8 cellular contexts compared by ENCODE assay signal in genomic region chr6:2931970-2932748, GRCh38. TPM values are rescaled to one million over a fixed set of nuclear protein-coding genes. Genes with fewer than 3 reads are reported as not detected.
A peak's percentile ranks its signal among the peaks of the same experiment; 100 is the strongest.
DNase-seq lines count a peak whose midpoint lies in the region; ATAC-seq, FAIRE-seq and TF ChIP-seq lines count a peak whose summit lies in the region.

No MANE protein-coding gene starts in this region.

- H2AFZ ChIP-seq in endothelial cell of umbilical vein (ENCODE audit: low read depth, low read length), result no peak overlapping the region

- no peaks in the 10 kb centered on the region for H4K20me1 ChIP-seq in endothelial cell of umbilical vein (replicated peaks; ENCODE audit: control insufficient read depth, extremely low read depth, insufficient read depth, low read length)

- H3K36me3 ChIP-seq in CD4-positive, CD25-positive, alpha-beta regulatory T cell (ENCODE audit: control insufficient read depth, insufficient read depth, low read length), result no peaks in the 10 kb centered on the region
- no peaks in the 10 kb centered on the region for H3K36me3 ChIP-seq in endothelial cell of umbilical vein (ENCODE audit: control insufficient read depth in 2 of 2, extremely low read depth in 1 of 2, insufficient read depth in 2 of 2, low read length in 2 of 2)

- peaks cover 15 to 27% (median 17%) of the 10 kb centered on the region in 4 donors for H3K4me1 Mint-ChIP-seq in CD4-positive, CD25-positive, alpha-beta regulatory T cell
- H3K4me1 Mint-ChIP-seq in activated CD8-positive, alpha-beta memory T cell treated with anti-CD3 and anti-CD28 coated beads, Interleukin-2, amount 10 ng/mL, durations not matched to agents 7 days and 5 days, result peaks cover 20% of the 10 kb centered on the region

- peaks cover 0 to 4% of the 10 kb centered on the region in 2 experiments for H3K9me3 ChIP-seq in CD4-positive, CD25-positive, alpha-beta regulatory T cell (ENCODE audit: control insufficient read depth in 2 of 2, low read length in 2 of 2)
- no peaks in the 10 kb centered on the region for H3K9me3 ChIP-seq in endothelial cell of umbilical vein (replicated peaks; ENCODE audit: control insufficient read depth, insufficient read depth, low read length)

- no peak overlapping the region for H3K9ac ChIP-seq in endothelial cell of umbilical vein (replicated peaks; ENCODE audit: extremely low read depth, insufficient read depth, low read length)

- peak; percentile 91 to 94 for ATAC-seq in CD4-positive, CD25-positive, alpha-beta regulatory T cell (ENCODE audit: low read depth in 2 of 2)
- ATAC-seq in GM19463 (IDR thresholded peaks at IDR 0.05; ENCODE audit: unreplicated experiment), result peak; percentile 83
- ATAC-seq in activated CD8-positive, alpha-beta memory T cell treated with anti-CD3 and anti-CD28 coated beads, Interleukin-2, amount 10 ng/mL, durations not matched to agents 7 days and 5 days, result peak; percentile 91

- no peak overlapping the region for H3K27ac ChIP-seq in CD4-positive, CD25-positive, alpha-beta regulatory T cell (ENCODE audit: insufficient read depth, low read length, poor library complexity, severe bottlenecking)
- no peak overlapping the region for H3K27ac ChIP-seq in endothelial cell of umbilical vein (ENCODE audit: insufficient read depth, low read depth, low read length)

- intact Hi-C loops in endothelial cell of umbilical vein (cut with micrococcal nuclease), result loop anchor here (1.0 to 2.0 kb wide), 4 partner anchors 77 to 194 kb away; no protein-coding TSS in a partner anchor

- no peak for TF ChIP-seq POLR2A in endothelial cell of umbilical vein (IDR thresholded peaks at IDR 0.05; ENCODE audit: low read depth, low read length)

- peaks cover 11% of the 10 kb centered on the region for H3K4me1 ChIP-seq in CD4-positive, CD25-positive, alpha-beta regulatory T cell (ENCODE audit: control insufficient read depth, insufficient read depth, low read length, poor library complexity, severe bottlenecking)
- H3K4me1 ChIP-seq in endothelial cell of umbilical vein (ENCODE audit: control insufficient read depth, extremely low read depth, insufficient read depth, low read length), result peaks cover 2% of the 10 kb centered on the region

- DNase-seq in CD4-positive, CD25-positive, alpha-beta regulatory T cell, result peak; percentile 73 to 89 (median 83)
- DNase-seq in HTR-8/SVneo (ENCODE audit: insufficient read length, low spot score) (peak; percentile 89), NOMO-1 treated with dmso at 0.1 percent for 144 hours (lab: John Stamatoyannopoulos, UW; ENCODE audit: unreplicated experiment) (peak; percentile 50), endothelial cell of umbilical vein (ENCODE audit: low read depth, low spot score) (peak; percentile 84), mucosa of gallbladder (ENCODE audit: low spot score) (peak; percentile 92)
- peak; percentile 92 for DNase-seq in activated CD8-positive, alpha-beta memory T cell treated with anti-CD3 and anti-CD28 coated beads, Interleukin-2, amount 10 ng/mL, durations not matched to agents 7 days and 5 days
- peak; percentile 74 to 82 for DNase-seq in stimulated activated CD8-positive, alpha-beta memory T cell treated with anti-CD3 and anti-CD28 coated beads, Interleukin-4, amount 100 ng/mL, for 4 hours (ENCODE audit: low read depth in 2 of 2, low spot score in 1 of 2)

- H3K4me3 Mint-ChIP-seq in CD4-positive, CD25-positive, alpha-beta regulatory T cell, result peak overlapping the region in 2 of 4 donors; percentile 55 to 61
- H3K4me3 Mint-ChIP-seq in activated CD8-positive, alpha-beta memory T cell treated with anti-CD3 and anti-CD28 coated beads, Interleukin-2, amount 10 ng/mL, durations not matched to agents 7 days and 5 days, result no peak overlapping the region

- no TSS peak for BruUV-seq in endothelial cell of umbilical vein (replicated peaks; lab: Mats Ljungman, UMichigan)

- dilution Hi-C loops in endothelial cell of umbilical vein (cut with MboI; ENCODE audit: extremely low pct_ligation_motif_present, low sequenced_read_pairs), result no loop called here

- peak; percentile 58 for FAIRE-seq in HTR-8/SVneo (lab: Jason Lieb, UNC)
- peak; percentile 91 for FAIRE-seq in endothelial cell of umbilical vein (lab: Jason Lieb, UNC)

- peak overlapping the region; percentile 33 to 87 (median 39) for H3K27ac Mint-ChIP-seq in CD4-positive, CD25-positive, alpha-beta regulatory T cell
- H3K27ac Mint-ChIP-seq in activated CD8-positive, alpha-beta memory T cell treated with anti-CD3 and anti-CD28 coated beads, Interleukin-2, amount 10 ng/mL, durations not matched to agents 7 days and 5 days, result peak overlapping the region; percentile 48

- no peak overlapping the region for H3K4me2 ChIP-seq in endothelial cell of umbilical vein (ENCODE audit: insufficient read depth, low read length)

- POLR2A ChIA-PET in endothelial cell of umbilical vein (lab: Charles Lee), result interaction anchor here (1.0 kb wide), 1 partner anchor 58 kb away, joined by 3 read pairs; no protein-coding TSS in a partner anchor

- no peaks in the 10 kb centered on the region for H3K79me2 ChIP-seq in endothelial cell of umbilical vein (ENCODE audit: control insufficient read depth, insufficient read depth, low read length)

- CTCF ChIA-PET in activated CD8-positive, alpha-beta memory T cell treated with anti-CD3 and anti-CD28 coated beads, Interleukin-2, amount 10 ng/mL, durations not matched to agents 7 days and 5 days (lab: Charles Lee), result interaction anchor here (0.6 to 9.9 kb wide), 35 partner anchors 8 to 182 kb away, joined by 3 to 115 read pairs (median 4); partner anchors contain the start of genes SERPINB1 and SERPINB6
- CTCF ChIA-PET in endothelial cell of umbilical vein (lab: Charles Lee), result interaction anchor here (0.6 to 5.0 kb wide), 32 partner anchors 9 to 194 kb away, joined by 3 to 185 read pairs (median 5); partner anchors contain the start of genes MYLK4 and SERPINB1

- no peaks in the 10 kb centered on the region for H3K36me3 Mint-ChIP-seq in CD4-positive, CD25-positive, alpha-beta regulatory T cell
- H3K36me3 Mint-ChIP-seq in activated CD8-positive, alpha-beta memory T cell treated with anti-CD3 and anti-CD28 coated beads, Interleukin-2, amount 10 ng/mL, durations not matched to agents 7 days and 5 days, result peaks cover 17% of the 10 kb centered on the region

- peaks cover 25% of the 10 kb centered on the region for H3K27me3 Mint-ChIP-seq in CD4-positive, CD25-positive, alpha-beta regulatory T cell
- peaks cover 7% of the 10 kb centered on the region for H3K27me3 Mint-ChIP-seq in activated CD8-positive, alpha-beta memory T cell treated with anti-CD3 and anti-CD28 coated beads, Interleukin-2, amount 10 ng/mL, durations not matched to agents 7 days and 5 days

- H3K27me3 ChIP-seq in CD4-positive, CD25-positive, alpha-beta regulatory T cell (ENCODE audit: control insufficient read depth, insufficient read depth, low read length), result no peaks in the 10 kb centered on the region
- H3K27me3 ChIP-seq in endothelial cell of umbilical vein (ENCODE audit: control insufficient read depth in 2 of 2, insufficient read depth in 2 of 2, low read length in 2 of 2), result no peaks in the 10 kb centered on the region

- no peaks in the 10 kb centered on the region for H3K9me1 ChIP-seq in endothelial cell of umbilical vein (replicated peaks; ENCODE audit: control insufficient read depth, extremely low read depth, insufficient read depth, low read length)

- H3K9me3 Mint-ChIP-seq in CD4-positive, CD25-positive, alpha-beta regulatory T cell, result peaks cover 0 to 12% (median 4%) of the 10 kb centered on the region in 7 donors
- peaks cover 8% of the 10 kb centered on the region for H3K9me3 Mint-ChIP-seq in activated CD8-positive, alpha-beta memory T cell treated with anti-CD3 and anti-CD28 coated beads, Interleukin-2, amount 10 ng/mL, durations not matched to agents 7 days and 5 days (ENCODE audit: low read depth)

- TF ChIP-seq CTCF in endothelial cell of umbilical vein (IDR thresholded peaks at IDR 0.05; ENCODE audit: extremely low read depth in 1 of 2, insufficient read depth in 1 of 2, low read depth in 1 of 2, low read length in 2 of 2), result peak; percentile 93 to 96

- H3K4me3 ChIP-seq in CD4-positive, CD25-positive, alpha-beta regulatory T cell (ENCODE audit: low read depth, low read length), result no peak overlapping the region
- no peak overlapping the region for H3K4me3 ChIP-seq in endothelial cell of umbilical vein (replicated peaks in 1 of 3; ENCODE audit: insufficient read depth in 1 of 3, low read depth in 1 of 3, low read length in 3 of 3)

TF ChIP-seq in endothelial cell of umbilical vein, 7 proteins besides CTCF, POLR2A, EP300 and RAD21:
- no peak for TF ChIP-seq POLR2AphosphoS5 (IDR thresholded peaks at IDR 0.05; ENCODE audit: insufficient read depth, low read depth, low read length)
- TF ChIP-seq GATA2 (IDR thresholded peaks at IDR 0.05; ENCODE audit: insufficient read depth, insufficient read length, low read depth, low read length), result peak; percentile 13

RNA-seq across cellular contexts. Expression of gene SERPINB9, which starts 29.1 kb away (rescaled TPM):
- 48.1 TPM for total RNA-seq in CD4-positive, CD25-positive, alpha-beta regulatory T cell
- polyA plus RNA-seq in CD4-positive, CD25-positive, alpha-beta regulatory T cell, result 10 to 100 TPM; 29.1 to 46.2 (median 37.1) TPM
- 10 to 100 TPM; 56.0 to 94.9 TPM for total RNA-seq in activated CD8-positive, alpha-beta memory T cell treated with anti-CD3 and anti-CD28 coated beads, Interleukin-2, amount 10 ng/mL, durations not matched to agents 7 days and 5 days
- total RNA-seq in endothelial cell of umbilical vein (37.0 and 58.0 TPM in 2 replicates), mucosa of gallbladder (11.8 TPM)
- 47.3 and 51.6 TPM in 2 replicates for polyA plus RNA-seq in endothelial cell of umbilical vein
- polyA plus RNA-seq in endothelial cell of umbilical vein (2011; cell fraction: cytosol; rRNA removed), result 37.5 and 38.5 TPM in 2 replicates
- 32.0 and 44.9 TPM in 2 replicates for polyA plus RNA-seq in endothelial cell of umbilical vein (2011; cell fraction: nucleus; rRNA removed)
- polyA plus RNA-seq in endothelial cell of umbilical vein (2012), result 23.4 and 26.9 TPM in 2 replicates
- polyA minus RNA-seq in endothelial cell of umbilical vein, result 94.7 and 96.7 TPM in 2 replicates
- not detected for polyA minus RNA-seq in endothelial cell of umbilical vein (2011; cell fraction: cytosol; rRNA and poly(A)+ RNA removed)
- polyA minus RNA-seq in endothelial cell of umbilical vein (2011; cell fraction: nucleus; rRNA and poly(A)+ RNA removed), result 25.6 and 46.0 TPM in 2 replicates

RNA-seq across cellular contexts. Expression of gene SERPINB6, which starts 39.2 kb away (rescaled TPM):
- 3.9 TPM for total RNA-seq in CD4-positive, CD25-positive, alpha-beta regulatory T cell
- polyA plus RNA-seq in CD4-positive, CD25-positive, alpha-beta regulatory T cell, result 10 to 100 TPM; 17.3 to 79.9 (median 40.7) TPM
- 10 to 100 TPM; 55.2 to 56.0 TPM for total RNA-seq in activated CD8-positive, alpha-beta memory T cell treated with anti-CD3 and anti-CD28 coated beads, Interleukin-2, amount 10 ng/mL, durations not matched to agents 7 days and 5 days
- total RNA-seq in endothelial cell of umbilical vein (145 and 155 TPM in 2 replicates), mucosa of gallbladder (141 TPM)
- 148 and 151 TPM in 2 replicates for polyA plus RNA-seq in endothelial cell of umbilical vein
- 127 and 135 TPM in 2 replicates for polyA plus RNA-seq in endothelial cell of umbilical vein (2011; cell fraction: cytosol; rRNA removed)
- 173 and 181 TPM in 2 replicates for polyA plus RNA-seq in endothelial cell of umbilical vein (2011; cell fraction: nucleus; rRNA removed)
- polyA plus RNA-seq in endothelial cell of umbilical vein (2012), result 129 and 136 TPM in 2 replicates
- 120 and 126 TPM in 2 replicates for polyA minus RNA-seq in endothelial cell of umbilical vein
- polyA minus RNA-seq in endothelial cell of umbilical vein (2011; cell fraction: cytosol; rRNA and poly(A)+ RNA removed), result 95.6 TPM
- polyA minus RNA-seq in endothelial cell of umbilical vein (2011; cell fraction: nucleus; rRNA and poly(A)+ RNA removed), result 60.0 and 72.9 TPM in 2 replicates

Comparison
In these comparisons a context has a peak if more than half of its experiments do, and no peak if none do; other contexts are left out.
1. RNA of gene SERPINB6, which starts 39.2 kb away (total RNA-seq): 145 to 155 TPM in endothelial cell of umbilical vein, 141 TPM in mucosa of gallbladder (single experiment) and 55.2 to 56.0 TPM in activated CD8-positive, alpha-beta memory T cell treated with anti-CD3 and anti-CD28 coated beads, Interleukin-2, amount 10 ng/mL, durations not matched to agents 7 days and 5 days; 3.9 TPM in CD4-positive, CD25-positive, alpha-beta regulatory T cell (single experiment); every median in the first group is over 10 times any median in the second.
2. Peak in every context shown above with its lines, with median percentiles within 50 percentile points of each other: ATAC-seq and DNase-seq.